ENCODE assay signal across 8 cellular contexts in genomic region chr15:79898772-79899171, GRCh38. TPM values are rescaled to one million over a fixed set of nuclear protein-coding genes. Genes with fewer than 3 reads are reported as not detected.
A peak's percentile ranks its signal among the peaks of the same experiment; 100 is the strongest.
DNase-seq lines count a peak whose midpoint lies in the region; ATAC-seq and TF ChIP-seq lines count a peak whose summit lies in the region.
"Not testable (repeated sequence)": the region's sequence is repeated elsewhere in the genome, so short reads cannot be mapped to it uniquely, and the experiment has no call there.

No MANE protein-coding gene starts in this region.

- not testable (repeated sequence) for H3K4me3 ChIP-seq in PC-9; gastroesophageal sphincter; subcutaneous abdominal adipose tissue (ENCODE audit: low read depth in 1 of 5, low read length in 5 of 5)

- not testable (repeated sequence) for H3F3A ChIP-seq in PC-9 (ENCODE audit: insufficient read depth, low read depth)

- H3K36me3 ChIP-seq in KOPT-K1 (ENCODE audit: insufficient read depth, low read length); PC-9 (ENCODE audit: low read depth); gastroesophageal sphincter; subcutaneous abdominal adipose tissue (ENCODE audit: control insufficient read depth in 5 of 5, insufficient read depth in 5 of 5, low read length in 5 of 5): not testable (repeated sequence)

- H3K9ac ChIP-seq in subcutaneous abdominal adipose tissue (ENCODE audit: low read length in 5 of 5): peak overlapping the region in 3 of 5 donors; percentile 33 to 79 (median 47)

- peaks cover 28% of the 10 kb centered on the region for H3K79me2 ChIP-seq in PC-9 (ENCODE audit: low read depth)

- POLR2A ChIA-PET in PC-9 (lab: Charles Lee; ENCODE audit: unreplicated experiment): interaction anchor here (0.6 kb wide), 1 partner anchor 197 kb away, joined by 5 read pairs; no protein-coding TSS in a partner anchor

- CTCF ChIA-PET in PC-9 (lab: Charles Lee): not testable (repeated sequence)

- not testable (repeated sequence) for H3K9me3 Mint-ChIP-seq in CD14-positive monocyte; activated T-cell treated with anti-CD3 and anti-CD28 coated beads, Interleukin-2, amount 50 U/mL, for 24 hours; chondrocyte (ENCODE audit: low read depth); neural crest cell

- not testable (repeated sequence) for TF ChIP-seq CTCF in CD14-positive monocyte (IDR thresholded peaks at IDR 0.05); PC-9 (conservative IDR thresholded peaks at IDR 0.05); chondrocyte (IDR thresholded peaks at IDR 0.05); gastroesophageal sphincter (IDR thresholded peaks at IDR 0.05); neural crest cell (conservative IDR thresholded peaks at IDR 0.05)

- peaks cover 18 to 20% of the 10 kb centered on the region in 2 donors for H3K36me3 Mint-ChIP-seq in CD14-positive monocyte
- peaks cover 31% of the 10 kb centered on the region for H3K36me3 Mint-ChIP-seq in activated T-cell treated with anti-CD3 and anti-CD28 coated beads, Interleukin-2, amount 50 U/mL, for 24 hours (ENCODE audit: low read depth)
- H3K36me3 Mint-ChIP-seq in chondrocyte (ENCODE audit: low read depth); neural crest cell (ENCODE audit: low read depth): not testable (repeated sequence)

- not testable (repeated sequence) for H3K9me3 ChIP-seq in KOPT-K1 (ENCODE audit: insufficient read depth, low read length, poor library complexity, severe bottlenecking); PC-9 (ENCODE audit: insufficient read depth, low read depth); gastroesophageal sphincter; subcutaneous abdominal adipose tissue (ENCODE audit: control insufficient read depth in 5 of 5, low read length in 5 of 5)

- DNase-seq in CD14-positive monocyte (ENCODE audit: low spot score): peak; percentile 67
- DNase-seq in PC-9: peak in 1 of 2 experiments; percentile 75
- not testable (repeated sequence) for DNase-seq in activated T-cell treated with anti-CD3 and anti-CD28 coated beads, Interleukin-2, amount 50 U/mL, for 24 hours; chondrocyte (ENCODE audit: low spot score); neural crest cell (ENCODE audit: low read depth, low spot score)

- H2AFZ ChIP-seq in PC-9: not testable (repeated sequence)

- H3K4me1 ChIP-seq in PC-9 (replicated peaks; ENCODE audit: insufficient read depth) (peaks cover 39% of the 10 kb centered on the region), gastroesophageal sphincter (peaks cover 0 to 10% (median 0%) of the 10 kb centered on the region in 3 donors), subcutaneous abdominal adipose tissue (ENCODE audit: control insufficient read depth in 5 of 5, insufficient read depth in 5 of 5, low read length in 5 of 5) (peaks cover 3 to 27% (median 22%) of the 10 kb centered on the region in 5 donors)

- H3K9me2 ChIP-seq in PC-9 (ENCODE audit: insufficient read depth): not testable (repeated sequence)

- peak; percentile 41 for ATAC-seq in gastroesophageal sphincter

- TF ChIP-seq POLR2A in gastroesophageal sphincter (IDR thresholded peaks at IDR 0.05): not testable (repeated sequence)

- not testable (repeated sequence) for H3K27me3 ChIP-seq in PC-9 (ENCODE audit: insufficient read depth, low read depth); gastroesophageal sphincter; subcutaneous abdominal adipose tissue (ENCODE audit: control insufficient read depth in 5 of 5, insufficient read depth in 4 of 5, low read length in 5 of 5)

- H3K27ac ChIP-seq in KOPT-K1 (ENCODE audit: low read depth, low read length, poor library complexity, severe bottlenecking): peak overlapping the region; percentile 94
- H3K27ac ChIP-seq in PC-9: peak overlapping the region; percentile 63
- peak overlapping the region in 2 of 4 donors; percentile 29 to 51 for H3K27ac ChIP-seq in gastroesophageal sphincter
- peak overlapping the region; percentile 88 for H3K27ac ChIP-seq in subcutaneous abdominal adipose tissue (ENCODE audit: low read depth, low read length)

- intact Hi-C loops in CD14-positive monocyte (cut with micrococcal nuclease): loop anchor here (2.0 to 5.0 kb wide), 3 partner anchors 79 to 94 kb away; no protein-coding TSS in a partner anchor
- intact Hi-C loops in PC-9 (cut with micrococcal nuclease; ENCODE audit: unreplicated experiment): not testable (repeated sequence)

- H3K27ac Mint-ChIP-seq in CD14-positive monocyte: peak overlapping the region; percentile 94 to 99 (median 98)
- H3K27ac Mint-ChIP-seq in activated T-cell treated with anti-CD3 and anti-CD28 coated beads, Interleukin-2, amount 50 U/mL, for 24 hours: peak overlapping the region; percentile 97
- peak overlapping the region; percentile 76 for H3K27ac Mint-ChIP-seq in chondrocyte (ENCODE audit: unreplicated experiment)
- H3K27ac Mint-ChIP-seq in neural crest cell (ENCODE audit: unreplicated experiment): not testable (repeated sequence)

- not testable (repeated sequence) for H4K20me1 ChIP-seq in PC-9 (ENCODE audit: insufficient read depth)

- H3K4me3 Mint-ChIP-seq in CD14-positive monocyte: peak overlapping the region in 1 of 2 donors; percentile 79
- not testable (repeated sequence) for H3K4me3 Mint-ChIP-seq in activated T-cell treated with anti-CD3 and anti-CD28 coated beads, Interleukin-2, amount 50 U/mL, for 24 hours; chondrocyte (ENCODE audit: unreplicated experiment)
- peak overlapping the region; percentile 78 for H3K4me3 Mint-ChIP-seq in neural crest cell

- peak overlapping the region; percentile 9; the same call in 1 of the 2 replicates for H3K4me2 ChIP-seq in PC-9

- not testable (repeated sequence) for TF ChIP-seq EP300 in gastroesophageal sphincter (IDR thresholded peaks at IDR 0.05)

- H3K4me1 Mint-ChIP-seq in CD14-positive monocyte: peaks cover 68% of the 10 kb centered on the region
- H3K4me1 Mint-ChIP-seq in activated T-cell treated with anti-CD3 and anti-CD28 coated beads, Interleukin-2, amount 50 U/mL, for 24 hours (ENCODE audit: low read depth): peaks cover 70% of the 10 kb centered on the region
- peaks cover 30% of the 10 kb centered on the region for H3K4me1 Mint-ChIP-seq in chondrocyte (ENCODE audit: low read depth)
- peaks cover 17% of the 10 kb centered on the region for H3K4me1 Mint-ChIP-seq in neural crest cell

- not testable (repeated sequence) for BruUV-seq in PC-9 (replicated peaks; lab: Mats Ljungman, UMichigan)

- WGBS in gastroesophageal sphincter (ENCODE audit: low coverage in 1 of 2), 2 donors: 56 to 80% methylated on average over 3 of the region's 3 CpGs

- H3K27me3 Mint-ChIP-seq in CD14-positive monocyte (ENCODE audit: low read depth in 3 of 3); activated T-cell treated with anti-CD3 and anti-CD28 coated beads, Interleukin-2, amount 50 U/mL, for 24 hours; chondrocyte (ENCODE audit: low read depth); neural crest cell (ENCODE audit: low read depth): not testable (repeated sequence)

RNA-seq across cellular contexts. Expression of gene MTHFS, which starts 2.0 kb away (rescaled TPM):
- 100 to 1,000 TPM in 1 of 2 donors, 10 to 100 TPM in 1; 76.4 to 129 TPM for polyA plus RNA-seq in CD14-positive monocyte
- total RNA-seq in PC-9 (2021): 27.1 and 33.6 TPM in 2 replicates
- total RNA-seq in chondrocyte: 12.9 to 16.9 TPM (median 13.0 TPM) in 3 replicates
- total RNA-seq in gastroesophageal sphincter: 10 to 100 TPM in 2 of 4 donors, 1 to 10 TPM in 2; 7.9 to 12.8 (median 11.0) TPM
- total RNA-seq in neural crest cell: 11.2 and 11.9 TPM in 2 replicates
